8 cellular contexts compared by ENCODE assay signal in genomic region chr9:99104459-99105151, GRCh38. TPM values are rescaled to one million over a fixed set of nuclear protein-coding genes. Genes with fewer than 3 reads are reported as not detected.
DNase-seq lines count a peak whose midpoint lies in the region; ATAC-seq and TF ChIP-seq lines count a peak whose summit lies in the region.

TGFBR1 (plus strand) TSS chr9:99105113; CDS start chr9:99105206, 93 bp downstream.

- intact Hi-C loops in adrenal gland (cut with DNase I): loop anchor here in 1 of 2 donors (10.0 kb wide), 1 partner anchor 90 kb away; no protein-coding TSS in a partner anchor
- intact Hi-C loops in heart left ventricle (cut with DNase I): loop anchor here in 2 of 10 donors (5.0 to 10.0 kb wide), 2 partner anchors 100 to 118 kb away; partner anchors contain the start of genes ALG2 (in 1 of the 2) and SEC61B (in 1 of the 2)
- intact Hi-C loops in posterior cingulate gyrus (cut with DNase I): no loop called here

- H3K4me3 ChIP-seq in adrenal gland: peak within 1 kb of the TSS; percentile 28 to 98 (median 65)
- H3K4me3 ChIP-seq in heart left ventricle: peak within 1 kb of the TSS; percentile 63 to 98 (median 88)

- H3K4me1 Mint-ChIP-seq in type B pancreatic cell (ENCODE audit: unreplicated experiment): peaks cover 47% of the 10 kb centered on the region

- H3K9me3 Mint-ChIP-seq in type B pancreatic cell: no peaks in the 10 kb centered on the region

- H3K9me3 ChIP-seq in adrenal gland (replicated peaks in 1 of 3): no peaks in the 10 kb centered on the region
- H3K9me3 ChIP-seq in heart left ventricle: peaks cover 0 to 3% (median 0%) of the 10 kb centered on the region in 12 donors

- peak; percentile 94 for ATAC-seq in HG02798 (IDR thresholded peaks at IDR 0.05; ENCODE audit: poor library complexity, unreplicated experiment)
- ATAC-seq in heart left ventricle: peak; percentile 89 to 96 (median 93)

- peak within 1 kb of the TSS; percentile 94 for H3K4me3 Mint-ChIP-seq in type B pancreatic cell

- DNase-seq in NCI-H1417 treated with DMSO at 0.1 percent for 48 hours (lab: John Stamatoyannopoulos, UW) (peak; percentile 72), T-helper 1 cell (peak; percentile 83 to 96 (median 88)), adrenal gland (peak; percentile 90 to 95 (median 92)), heart left ventricle (peak; percentile 94 to 98 (median 96)), posterior cingulate gyrus (peak; percentile 85 to 99 (median 91)), type B pancreatic cell (ENCODE audit: extremely low spot score, unreplicated experiment) (peak; percentile 96)

- no peaks in the 10 kb centered on the region for H3K27me3 Mint-ChIP-seq in type B pancreatic cell

- H3K36me3 ChIP-seq in adrenal gland (replicated peaks in 1 of 2) (no peaks in the 10 kb centered on the region), heart left ventricle (no peaks in the 10 kb centered on the region)

- TF ChIP-seq CTCF in GM12873 (IDR thresholded peaks at IDR 0.05; ENCODE audit: insufficient read depth, low read depth, low read length, missing control alignments) (peak; percentile 8), adrenal gland (IDR thresholded peaks at IDR 0.05) (peak in 3 of 6 experiments; percentile 4 to 17 (median 12)), heart left ventricle (IDR thresholded peaks at IDR 0.05) (peak in 4 of 12 donors; percentile 5 to 31 (median 24)), type B pancreatic cell (conservative IDR thresholded peaks at IDR 0.05) (peak; percentile 20)

- WGBS in adrenal gland, 4 donors: 0 to 1% (median 0%) methylated on average over 7 to 60 of the region's 60 CpGs
- 0 to 1% (median 0%) methylated on average over 18 to 60 of the region's 60 CpGs for WGBS in heart left ventricle, 4 donors

- H3K27me3 ChIP-seq in adrenal gland: no peaks in the 10 kb centered on the region
- no peaks in the 10 kb centered on the region for H3K27me3 ChIP-seq in heart left ventricle

- H3K36me3 Mint-ChIP-seq in type B pancreatic cell: peaks cover 5% of the 10 kb centered on the region

- peak within 1 kb of the TSS; percentile 26 to 99 (median 74) for H3K27ac ChIP-seq in adrenal gland
- H3K27ac ChIP-seq in heart left ventricle: peak within 1 kb of the TSS; percentile 73 to 93 (median 90)

- TF ChIP-seq POLR2A in adrenal gland (IDR thresholded peaks at IDR 0.05) (peak in 1 of 2 donors; percentile 78), heart left ventricle (IDR thresholded peaks at IDR 0.05) (peak; percentile 72 to 91)

- peak within 1 kb of the TSS; percentile 90 for H3K27ac Mint-ChIP-seq in type B pancreatic cell

- H3K4me1 ChIP-seq in adrenal gland (replicated peaks in 1 of 2) (peaks cover 6 to 23% of the 10 kb centered on the region in 2 donors), heart left ventricle (peaks cover 0 to 54% (median 39%) of the 10 kb centered on the region in 12 donors)

RNA-seq across cellular contexts. Expression of gene TGFBR1, which starts in this region (rescaled TPM):
- total RNA-seq in adrenal gland: 10 to 100 TPM in 7 of 8 donors, 1 to 10 TPM in 1; 7.7 to 38.5 (median 27.3) TPM
- polyA plus RNA-seq in adrenal gland: 10 to 100 TPM in 1 of 3 donors, 1 to 10 TPM in 2; 5.5 to 14.2 (median 8.5) TPM
- total RNA-seq in heart left ventricle: 10 to 100 TPM in 8 of 9 donors, 1 to 10 TPM in 1; 8.5 to 41.0 (median 14.7) TPM
- polyA plus RNA-seq in heart left ventricle: 1 to 10 TPM; 3.8 to 7.6 TPM
- total RNA-seq in type B pancreatic cell (ENCODE audit: low replicate concordance): 34.4 and 88.1 TPM in 2 replicates

Comparison
In these comparisons a context has a peak if more than half of its experiments do, and no peak if none do; other contexts are left out.
1. Peak in every context shown above with its lines: DNase-seq, ATAC-seq, H3K4me3 ChIP-seq and H3K27ac ChIP-seq.